Comparison of ENCODE assay signal across 19 cellular contexts in the genomic region with DNA sequence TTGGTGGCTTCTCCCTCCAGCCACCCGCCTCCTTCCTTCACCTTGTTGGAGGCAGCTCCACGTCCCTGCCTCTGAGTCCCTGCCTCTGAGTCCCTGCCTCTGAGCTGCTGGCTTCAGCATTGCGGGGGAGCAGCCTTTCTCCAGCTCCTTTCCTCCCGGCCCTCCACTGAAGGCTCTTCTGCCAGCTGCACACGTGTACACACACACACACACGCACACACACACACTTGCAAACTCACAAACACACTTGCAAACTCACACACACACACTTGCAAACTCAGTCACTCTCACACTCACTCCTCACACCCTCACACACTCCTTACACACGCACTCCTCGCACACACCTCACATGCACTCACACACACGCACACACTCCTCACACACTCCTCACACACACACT. TPM values are rescaled to one million over a fixed set of nuclear protein-coding genes. Genes with fewer than 3 reads are reported as not detected.
DNase-seq lines count a peak whose midpoint lies in the region; ATAC-seq, FAIRE-seq and TF ChIP-seq lines count a peak whose summit lies in the region.
"Had no signal": no experiment of that assay in that cellular context is flagged by ENCODE, and none has a peak within 500 bp of the region (broad histone marks: within the 10 kb centered on the region; RNA-seq: fewer than 3 reads in every experiment).

No MANE protein-coding gene starts in this region.

- H3K9ac ChIP-seq in H1 (replicated peaks in 1 of 4; ENCODE audit: extremely low read depth in 1 of 4, low read depth in 3 of 4, low read length in 3 of 4) (no peak overlapping the region), endodermal cell (ENCODE audit: extremely low read depth, low read length, poor library complexity, severe bottlenecking) (no peak overlapping the region)

- TF ChIP-seq POLR2A in H1 (IDR thresholded peaks at IDR 0.05; ENCODE audit: control extremely low read depth in 1 of 2, low read depth in 2 of 2, low read length in 2 of 2) = no peak

- peak overlapping the region; percentile 94 for H3K4ac ChIP-seq in H1 (replicated peaks; ENCODE audit: insufficient read length, low read depth, low read length)

- H2BK20ac ChIP-seq in H1 (ENCODE audit: low read length) = peak overlapping the region; percentile 64

- peaks cover 6% of the 10 kb centered on the region; the same call in 1 of the 2 replicates for H3K23me2 ChIP-seq in H1 (ENCODE audit: low read depth, low read length)

- H2BK15ac ChIP-seq in H1 (ENCODE audit: low read length) = peak overlapping the region; percentile 77

- H3K4me3 Mint-ChIP-seq in endodermal cell = no peak overlapping the region

- POLR2A ChIA-PET in RWPE1 (lab: Yijun Ruan, JAX; ENCODE audit: low non-redundant PET) = no interaction called here
- POLR2A ChIA-PET in H1 (lab: Charles Lee; ENCODE audit: partially characterized antibody) = no interaction called here

- H3K4me1 ChIP-seq in H1 (replicated peaks in 1 of 4; ENCODE audit: control insufficient read depth in 3 of 4, insufficient read depth in 4 of 4, low read length in 3 of 4) = peaks cover 0 to 5% (median 2%) of the 10 kb centered on the region in 4 experiments; a peak in 5 of 7 replicates
- H3K4me1 ChIP-seq in osteoblast (ENCODE audit: insufficient read depth, low read length) = peaks cover 21% of the 10 kb centered on the region
- no peaks in the 10 kb centered on the region for H3K4me1 ChIP-seq in endodermal cell (ENCODE audit: control insufficient read depth, insufficient read depth, low read length)

- peak overlapping the region; percentile 62; the same call in 1 of the 2 replicates for H3K18ac ChIP-seq in H1 (ENCODE audit: extremely low read depth, low read length)

- H4K20me1 ChIP-seq in H1 (replicated peaks in 1 of 2; ENCODE audit: control insufficient read depth in 1 of 2, insufficient read depth in 2 of 2, low read length in 2 of 2) (peaks cover 0 to 6% of the 10 kb centered on the region in 2 experiments), osteoblast (ENCODE audit: insufficient read depth, low read length) (no peaks in the 10 kb centered on the region)

- peak overlapping the region; percentile 97 for H2AK5ac ChIP-seq in H1 (ENCODE audit: low read depth, low read length)

- WGBS in H1 (ENCODE audit: extremely low coverage in 1 of 2, insufficient coverage in 1 of 2, insufficient read length in 1 of 2, insufficient replicate concordance in 2 of 2, low coverage in 1 of 2, low lambda C conversion rate in 2 of 2, missing lambda C conversion rate in 1 of 2), 2 experiments = 82 to 100% methylated on average over 3 to 7 of the region's 9 CpGs
- 60 to 81% methylated on average over 6 to 9 of the region's 9 CpGs for WGBS in endodermal cell (ENCODE audit: insufficient coverage in 1 of 2, insufficient read length in 1 of 2), 2 experiments

- no peaks in the 10 kb centered on the region for H3K79me1 ChIP-seq in H1 (ENCODE audit: low read depth, low read length)

- no peak for TF ChIP-seq RAD21 in H1 (IDR thresholded peaks at IDR 0.05 in 1 of 2, conservative IDR thresholded peaks at IDR 0.05 in 1 of 2; ENCODE audit: low read depth in 2 of 2, low read length in 2 of 2)

- 0 out of 2 replicates have a peak overlapping the region, but pooled peaks have one; percentile 3 for H3K27ac ChIP-seq in RWPE1
- H3K27ac ChIP-seq in H1 (ENCODE audit: low read depth, low read length) = no peak overlapping the region
- peak overlapping the region; percentile 89 for H3K27ac ChIP-seq in osteoblast (ENCODE audit: low read depth, low read length)
- H3K27ac ChIP-seq in endodermal cell (ENCODE audit: low read depth, low read length) = no peak overlapping the region
- H3K27ac ChIP-seq: HL-60, pancreas, suprapubic skin had no signal

- no peak overlapping the region for H3K4me3 ChIP-seq in H1 (ENCODE audit: extremely low read depth in 1 of 4, insufficient read depth in 2 of 4, low read depth in 3 of 4, low read length in 4 of 4)
- no peak overlapping the region for H3K4me3 ChIP-seq in osteoblast (ENCODE audit: insufficient read depth, low read length)
- H3K4me3 ChIP-seq in endodermal cell (ENCODE audit: low read length) = no peak overlapping the region
- H3K4me3 ChIP-seq: mucosa of descending colon, pancreas, suprapubic skin had no signal

- H3K4me2 ChIP-seq in H1 (ENCODE audit: insufficient read depth in 1 of 2, low read depth in 2 of 2, low read length in 2 of 2) (no peak overlapping the region), osteoblast (ENCODE audit: insufficient read depth, low read length) (peak overlapping the region; percentile 50)

- ATAC-seq in HG02885 (IDR thresholded peaks at IDR 0.05; ENCODE audit: poor library complexity, unreplicated experiment) = no peak
- ATAC-seq: activated CD4-positive, CD25-positive, alpha-beta regulatory T cell treated with anti-CD3 and anti-CD28 coated beads, Interleukin-2, amount 50 U/mL, for 24 hours; mucosa of descending colon; pancreas had no signal

- peak overlapping the region; percentile 84 for H4K91ac ChIP-seq in H1 (replicated peaks; ENCODE audit: insufficient read length, low read length)

- H3K23ac ChIP-seq in H1 (ENCODE audit: insufficient read length) = no peak overlapping the region

- H3K36me3 ChIP-seq in H1 (ENCODE audit: control insufficient read depth in 2 of 4, insufficient read depth in 4 of 4, low read length in 3 of 4) (no peaks in the 10 kb centered on the region), osteoblast (ENCODE audit: insufficient read depth, low read length) (no peaks in the 10 kb centered on the region), endodermal cell (ENCODE audit: control insufficient read depth, insufficient read depth, low read length) (no peaks in the 10 kb centered on the region)
- H3K36me3 ChIP-seq: pancreas, suprapubic skin had no signal

- H3K79me2 ChIP-seq in H1 (ENCODE audit: control insufficient read depth in 1 of 2, insufficient read depth in 2 of 2, low read length in 2 of 2) (no peaks in the 10 kb centered on the region), osteoblast (ENCODE audit: insufficient read depth, low read length) (no peaks in the 10 kb centered on the region)

- H3K27ac Mint-ChIP-seq in endodermal cell = no peak overlapping the region

- H3K14ac ChIP-seq in H1 (ENCODE audit: insufficient read length) = peak overlapping the region; percentile 2

- no peak overlapping the region for H4K8ac ChIP-seq in H1 (ENCODE audit: extremely low read depth, insufficient read depth, low read length)

- FAIRE-seq in H1 (lab: Jason Lieb, UNC) = no peak
- FAIRE-seq: pancreas had no signal

- no peak overlapping the region for H2BK120ac ChIP-seq in H1 (replicated peaks; ENCODE audit: low read depth, low read length)

- H3K4me1 Mint-ChIP-seq in endodermal cell = peaks cover 2% of the 10 kb centered on the region

- peak overlapping the region; percentile 77 for H2BK5ac ChIP-seq in H1 (ENCODE audit: low read depth, low read length)

- H2AFZ ChIP-seq in H1 (ENCODE audit: low read length) = no peak overlapping the region
- H2AFZ ChIP-seq in osteoblast (ENCODE audit: low read length) = peak overlapping the region; percentile 76

- peaks cover 0 to 3% of the 10 kb centered on the region in 2 experiments; a peak in 1 of 4 replicates for H3K9me3 ChIP-seq in H1 (ENCODE audit: insufficient read depth in 2 of 2, low read depth in 1 of 2, low read length in 1 of 2)
- H3K9me3 ChIP-seq in osteoblast (ENCODE audit: low read depth, low read length) = no peaks in the 10 kb centered on the region
- no peaks in the 10 kb centered on the region for H3K9me3 ChIP-seq in endodermal cell (ENCODE audit: control insufficient read depth, low read length)
- H3K9me3 ChIP-seq: mucosa of descending colon, pancreas, suprapubic skin had no signal

- H3K36me3 Mint-ChIP-seq in endodermal cell (ENCODE audit: low read depth) = no peaks in the 10 kb centered on the region

- TF ChIP-seq CTCF in RWPE1 (conservative IDR thresholded peaks at IDR 0.05; ENCODE audit: low read depth) (no peak), H1 (IDR thresholded peaks at IDR 0.05; ENCODE audit: control extremely low read depth in 1 of 3, insufficient read depth in 1 of 3, low read depth in 1 of 3, low read length in 3 of 3) (no peak), osteoblast (IDR thresholded peaks at IDR 0.05; ENCODE audit: extremely low read depth, low read depth, low read length) (no peak), endodermal cell (conservative IDR thresholded peaks at IDR 0.05) (no peak)

- H3K9me3 Mint-ChIP-seq in endodermal cell = peaks cover 11% of the 10 kb centered on the region

- DNase-seq in ELR (ENCODE audit: low read depth) = peak; percentile 49
- no peak for DNase-seq in RWPE1 (ENCODE audit: low spot score)
- no peak for DNase-seq in H1 (ENCODE audit: low read depth in 1 of 2, low spot score in 2 of 2)
- DNase-seq in osteoblast (ENCODE audit: insufficient read length, low spot score, missing footprints) = no peak
- no peak for DNase-seq in endodermal cell
- DNase-seq in hypothalamus (lab: John Stamatoyannopoulos, UW) = no peak
- DNase-seq: activated naive CD4-positive, alpha-beta T cell treated with anti-CD3 and anti-CD28 coated beads, Interleukin-2, amount 50 U/mL, for 16 hours; effector CD8-positive, alpha-beta T cell; mucosa of descending colon; NCI-H1105; NCI-H748 treated with DMSO at 0.1 percent for 48 hours; pancreas; stimulated activated CD4-positive, alpha-beta T cell treated with anti-CD3 and anti-CD28 coated beads, Interleukin-4, amount 100 ng/mL, for 24 hours; stimulated activated CD8-positive, alpha-beta memory T cell treated with anti-CD3 and anti-CD28 coated beads, Interleukin-4, amount 100 ng/mL, for 48 hours had no signal

- peaks cover 5% of the 10 kb centered on the region for H3K27me3 Mint-ChIP-seq in endodermal cell (ENCODE audit: insufficient read depth)

- no peak overlapping the region for H3K56ac ChIP-seq in H1 (replicated peaks; ENCODE audit: insufficient read length, low read depth, low read length)

- no peaks in the 10 kb centered on the region for H3K27me3 ChIP-seq in H1 (replicated peaks in 1 of 4; ENCODE audit: control insufficient read depth in 3 of 4, extremely low read depth in 1 of 4, insufficient read depth in 3 of 4, low read length in 3 of 4)
- no peaks in the 10 kb centered on the region for H3K27me3 ChIP-seq in osteoblast (ENCODE audit: insufficient read depth, low read length)
- H3K27me3 ChIP-seq in endodermal cell (ENCODE audit: control insufficient read depth, insufficient read depth, low read length, poor library complexity, severe bottlenecking) = no peaks in the 10 kb centered on the region
- H3K27me3 ChIP-seq: pancreas, suprapubic skin had no signal

- H2BK12ac ChIP-seq in H1 (ENCODE audit: low read depth, low read length) = peak overlapping the region; percentile 97

- CTCF ChIA-PET in RWPE1 (lab: Yijun Ruan, JAX) (interaction anchor here (0.6 kb wide), 1 partner anchor 447 kb away, joined by 6 read pairs; no protein-coding TSS in a partner anchor), H1 (lab: Charles Lee; ENCODE audit: partially characterized antibody) (interaction anchor here (0.6 to 1.1 kb wide), 4 partner anchors 10 to 433 kb away, joined by 3 to 8 read pairs (median 3); no protein-coding TSS in a partner anchor)

- no peak overlapping the region for H4K5ac ChIP-seq in H1 (ENCODE audit: insufficient read length, low read depth, low read length)

- no peak for TF ChIP-seq EP300 in H1 (IDR thresholded peaks at IDR 0.05; ENCODE audit: borderline replicate concordance in 1 of 2, low read depth in 2 of 2, low read length in 2 of 2)

RNA-seq across cellular contexts. Expression of a gene that starts 45.1 kb away (rescaled TPM):
- not detected in 2 replicates for total RNA-seq in H1 (2021; fragmentation: NEBNext Ultra II Directional; extraction: Animal tissue kit (Norgen Biotek cat#: 25700))
- not detected in 2 replicates for polyA plus RNA-seq in H1 (2011; rRNA removed)
- polyA plus RNA-seq in H1 (2011; cell fraction: cytosol; rRNA removed) = not detected
- polyA plus RNA-seq in H1 (2011; cell fraction: nucleus; rRNA removed) = 0.17 TPM
- not detected in 4 replicates for polyA plus RNA-seq in H1 (2012, experiment 1 of 2)
- polyA plus RNA-seq in H1 (2012, experiment 2 of 2) = not detected
- not detected for polyA plus RNA-seq in H1 (2013, experiment 1 of 2)
- not detected for polyA plus RNA-seq in H1 (2013, experiment 2 of 2)
- not detected in 2 replicates for polyA minus RNA-seq in H1 (2011; rRNA and poly(A)+ RNA removed)
- not detected for polyA minus RNA-seq in H1 (2011; cell fraction: cytosol; rRNA and poly(A)+ RNA removed)
- 0.40 TPM for polyA minus RNA-seq in H1 (2011; cell fraction: nucleus; rRNA and poly(A)+ RNA removed)
- total RNA-seq in osteoblast (under 0.01 and 0.36 TPM in 2 replicates), endodermal cell (not detected)
- not detected for polyA plus RNA-seq in endodermal cell (2013, experiment 1 of 2)
- polyA plus RNA-seq in endodermal cell (2013, experiment 2 of 2) = not detected
- total RNA-seq: mucosa of descending colon, pancreas, skeletal muscle tissue had no signal
- polyA plus RNA-seq: pancreas had no signal

RNA-seq across cellular contexts. Expression of a gene that starts 50.1 kb away (rescaled TPM):
- 66.1 and 70.2 TPM in 2 replicates for total RNA-seq in H1 (2021; fragmentation: NEBNext Ultra II Directional; extraction: Animal tissue kit (Norgen Biotek cat#: 25700))
- polyA plus RNA-seq in H1 (2011; rRNA removed) = 66.8 and 72.0 TPM in 2 replicates
- polyA plus RNA-seq in H1 (2011; cell fraction: cytosol; rRNA removed) = 74.2 TPM
- polyA plus RNA-seq in H1 (2011; cell fraction: nucleus; rRNA removed) = 49.9 TPM
- 50.4 to 65.9 TPM (median 63.1 TPM) in 4 replicates for polyA plus RNA-seq in H1 (2012, experiment 1 of 2)
- polyA plus RNA-seq in H1 (2012, experiment 2 of 2) = 54.6 TPM
- 37.6 TPM for polyA plus RNA-seq in H1 (2013, experiment 1 of 2)
- 37.1 TPM for polyA plus RNA-seq in H1 (2013, experiment 2 of 2)
- 27.6 and 39.4 TPM in 2 replicates for polyA minus RNA-seq in H1 (2011; rRNA and poly(A)+ RNA removed)
- 13.7 TPM for polyA minus RNA-seq in H1 (2011; cell fraction: cytosol; rRNA and poly(A)+ RNA removed)
- polyA minus RNA-seq in H1 (2011; cell fraction: nucleus; rRNA and poly(A)+ RNA removed) = 22.0 TPM
- total RNA-seq in osteoblast = 26.4 and 28.6 TPM in 2 replicates
- total RNA-seq in endodermal cell = 10 to 100 TPM; 39.6 to 49.1 TPM
- 40.4 TPM for polyA plus RNA-seq in endodermal cell (2013, experiment 1 of 2)
- 40.9 TPM for polyA plus RNA-seq in endodermal cell (2013, experiment 2 of 2)

Comparison
In these comparisons a context has a peak if more than half of its experiments do, and no peak if none do; other contexts are left out.
1. H3K27ac ChIP-seq: peak in RWPE1 (single experiment) and osteoblast (single experiment); none in H1 (single experiment) and endodermal cell (single experiment).